Comparison of ENCODE assay signal across 1 cellular context in genomic region chrX:153828723-153829548, GRCh38.
TF ChIP-seq lines count a peak whose summit lies in the region.

No MANE protein-coding gene starts in this region.

TF ChIP-seq in IMR-90, 13 proteins besides CTCF, POLR2A, EP300 and RAD21:
- no peak for TF ChIP-seq CEBPB (IDR thresholded peaks at IDR 0.05; ENCODE audit: low read depth, low read length)
- no peak for TF ChIP-seq FOS (IDR thresholded peaks at IDR 0.05; ENCODE audit: low read depth, low read length)
- TF ChIP-seq MAFK (IDR thresholded peaks at IDR 0.05; ENCODE audit: low read depth, low read length), result no peak
- TF ChIP-seq CHD1 (IDR thresholded peaks at IDR 0.05; ENCODE audit: low read depth, low read length), result no peak
- no peak for TF ChIP-seq MXI1 (IDR thresholded peaks at IDR 0.05; ENCODE audit: borderline replicate concordance, low read depth, low read length)
- TF ChIP-seq RFX5 (IDR thresholded peaks at IDR 0.05; ENCODE audit: low read depth, low read length), result no peak
- TF ChIP-seq ELK1 (IDR thresholded peaks at IDR 0.05; ENCODE audit: borderline replicate concordance, low read depth, low read length), result no peak
- no peak for TF ChIP-seq RCOR1 (IDR thresholded peaks at IDR 0.05; ENCODE audit: insufficient replicate concordance, low read length)
